16 cellular contexts compared by ENCODE assay signal in genomic region chr1:43621861-43622260, GRCh38. TPM values are rescaled to one million over a fixed set of nuclear protein-coding genes. Genes with fewer than 3 reads are reported as not detected.
DNase-seq lines count a peak whose midpoint lies in the region; ATAC-seq and TF ChIP-seq lines count a peak whose summit lies in the region.
"Had no signal": no experiment of that assay in that cellular context is flagged by ENCODE, and none has a peak within 500 bp of the region (broad histone marks: within the 10 kb centered on the region; RNA-seq: fewer than 3 reads in every experiment).

No MANE protein-coding gene starts in this region.

- no peak for ATAC-seq in mucosa of descending colon
- ATAC-seq in HG03039 (IDR thresholded peaks at IDR 0.05; ENCODE audit: unreplicated experiment) = no peak

- intact Hi-C loops in mucosa of descending colon (cut with DNase I, micrococcal nuclease) (no loop called here), OCI-LY7 (cut with micrococcal nuclease; ENCODE audit: unreplicated experiment) (no loop called here)

- H3K4me2 ChIP-seq in OCI-LY7 (ENCODE audit: low read length) = no peak overlapping the region

- TF ChIP-seq CTCF in mucosa of descending colon (IDR thresholded peaks at IDR 0.05) (no peak), foreskin fibroblast (IDR thresholded peaks at IDR 0.05; ENCODE audit: low read depth, low read length) (no peak), OCI-LY7 (conservative IDR thresholded peaks at IDR 0.05; ENCODE audit: low read length) (no peak)

- CTCF ChIA-PET in OCI-LY7 (lab: Charles Lee; ENCODE audit: unreplicated experiment) = no interaction called here

- no peak overlapping the region for H3K4me3 ChIP-seq in H7 (ENCODE audit: insufficient read depth, low read depth, low read length)
- H3K4me3 ChIP-seq in mucosa of descending colon = no peak overlapping the region
- no peak overlapping the region for H3K4me3 ChIP-seq in foreskin fibroblast (ENCODE audit: low read depth in 1 of 2, low read length in 2 of 2)
- no peak overlapping the region for H3K4me3 ChIP-seq in OCI-LY7 (ENCODE audit: low read depth, low read length, poor library complexity, severe bottlenecking)

- POLR2A ChIA-PET in OCI-LY7 (lab: Charles Lee) = no interaction called here

- H3K9me2 ChIP-seq in OCI-LY7 (ENCODE audit: insufficient read depth, low read length) = no peaks in the 10 kb centered on the region

- peaks cover 36% of the 10 kb centered on the region for H3K36me3 ChIP-seq in H7 (replicated peaks; ENCODE audit: control insufficient read depth, insufficient read depth, low read length)
- peaks cover 14% of the 10 kb centered on the region for H3K36me3 ChIP-seq in mucosa of descending colon (ENCODE audit: low read depth)
- H3K36me3 ChIP-seq in OCI-LY7 (ENCODE audit: insufficient read depth, low read length) = no peaks in the 10 kb centered on the region

- no TSS peak for BruUV-seq in OCI-LY7 (replicated peaks; lab: Mats Ljungman, UMichigan)

- H3K27me3 ChIP-seq in H7 (ENCODE audit: control insufficient read depth, insufficient read depth, low read length) = no peaks in the 10 kb centered on the region

- H2AFZ ChIP-seq in OCI-LY7 (ENCODE audit: low read length) = no peak overlapping the region

- H3K9me3 ChIP-seq in mucosa of descending colon (no peaks in the 10 kb centered on the region), OCI-LY7 (ENCODE audit: low read length) (no peaks in the 10 kb centered on the region)

- H3K79me2 ChIP-seq in OCI-LY7 (ENCODE audit: insufficient read depth, low read depth, low read length) = no peaks in the 10 kb centered on the region

- H3K4me1 ChIP-seq in mucosa of descending colon (ENCODE audit: low read depth) (no peaks in the 10 kb centered on the region), OCI-LY7 (ENCODE audit: insufficient read depth, low read length, poor library complexity, severe bottlenecking) (no peaks in the 10 kb centered on the region)

- DNase-seq in H7 (peak; percentile 40), mucosa of descending colon (peak in 2 of 3 donors; percentile 15 to 27), foreskin fibroblast (no peak), OCI-LY7 (ENCODE audit: low spot score) (no peak)
- DNase-seq: ACHN; CD4-positive, alpha-beta memory T cell; DND-41; GF-D8; H9; NCI-H1436; NCI-H2081; NCI-H510A treated with DMSO at 0.1 percent for 48 hours; SIG-M5 had no signal

- no peaks in the 10 kb centered on the region for H4K20me1 ChIP-seq in OCI-LY7 (ENCODE audit: insufficient read depth, low read length)

- peak overlapping the region; percentile 72 for H3K27ac ChIP-seq in cingulate gyrus (ENCODE audit: low read depth, low read length)
- H3K27ac ChIP-seq in temporal lobe (ENCODE audit: low read depth, low read length) = peak overlapping the region; percentile 75
- H3K27ac ChIP-seq in OCI-LY7 (ENCODE audit: low read depth, low read length, poor library complexity, severe bottlenecking) = no peak overlapping the region

RNA-seq across cellular contexts. Expression of gene KDM4A, which starts 28.1 kb away (rescaled TPM):
- total RNA-seq in H7 (2014; rRNA removed; shearing (Covaris generic)) = 34.7 and 41.8 TPM in 2 replicates
- total RNA-seq in mucosa of descending colon (10 to 100 TPM; 48.0 to 70.8 (median 54.9) TPM), temporal lobe (49.7 TPM), OCI-LY7 (2022) (48.9 and 50.2 TPM in 2 replicates)
- total RNA-seq in OCI-LY7 (2014; rRNA removed; shearing (Covaris generic)) = 20.2 and 20.5 TPM in 2 replicates

Comparison
In these comparisons a context has a peak if more than half of its experiments do, and no peak if none do; other contexts are left out.
1. DNase-seq: peak in H7 (single experiment) and mucosa of descending colon (2 of 3); none in foreskin fibroblast (0 of 2) and OCI-LY7 (single experiment).